In genomic region chr4:44916406-44916805, GRCh38 we compare ENCODE assay signal across 1 cellular context.
TF ChIP-seq lines count a peak whose summit lies in the region.

No MANE protein-coding gene starts in this region.

TF ChIP-seq in GM12878, 131 proteins besides CTCF, POLR2A, EP300 and RAD21 (continued from another document):
- TF ChIP-seq ATF2 (IDR thresholded peaks at IDR 0.05; ENCODE audit: low read length), result no peak
- TF ChIP-seq RELB (IDR thresholded peaks at IDR 0.05; ENCODE audit: low read depth), result no peak
- no peak for TF ChIP-seq NFXL1 (IDR thresholded peaks at IDR 0.05; ENCODE audit: borderline replicate concordance)
- no peak for TF ChIP-seq CEBPZ (IDR thresholded peaks at IDR 0.05; ENCODE audit: low read depth, low read length)
- TF ChIP-seq ZBED1 (IDR thresholded peaks at IDR 0.05; ENCODE audit: borderline replicate concordance), result no peak
- TF ChIP-seq SIN3A (IDR thresholded peaks at IDR 0.05; ENCODE audit: low read depth, low read length), result no peak
- no peak for TF ChIP-seq CBX5 (IDR thresholded peaks at IDR 0.05; ENCODE audit: low read depth)
- TF ChIP-seq RAD51 (IDR thresholded peaks at IDR 0.05), result no peak
- no peak for TF ChIP-seq MEF2A (IDR thresholded peaks at IDR 0.05; ENCODE audit: insufficient read depth, low read depth, low read length)
- no peak for TF ChIP-seq REST (IDR thresholded peaks at IDR 0.05; ENCODE audit: low read depth, low read length)
- no peak for TF ChIP-seq NBN (IDR thresholded peaks at IDR 0.05)
- no peak for TF ChIP-seq FOXK2 (IDR thresholded peaks at IDR 0.05)
- TF ChIP-seq MXI1 (IDR thresholded peaks at IDR 0.05; ENCODE audit: low read depth, low read length), result no peak
- TF ChIP-seq IKZF2 (IDR thresholded peaks at IDR 0.05), result no peak
